9 cellular contexts compared by ENCODE assay signal in genomic region chr4:17664755-17665154, GRCh38. TPM values are rescaled to one million over a fixed set of nuclear protein-coding genes. Genes with fewer than 3 reads are reported as not detected.
DNase-seq lines count a peak whose midpoint lies in the region; ATAC-seq and TF ChIP-seq lines count a peak whose summit lies in the region.
"Had no signal": no experiment of that assay in that cellular context is flagged by ENCODE, and none has a peak within 500 bp of the region (broad histone marks: within the 10 kb centered on the region; RNA-seq: fewer than 3 reads in every experiment).

No MANE protein-coding gene starts in this region.

- peaks cover 7% of the 10 kb centered on the region for H3K4me1 Mint-ChIP-seq in stimulated activated effector memory CD8-positive, alpha-beta T cell treated with anti-CD3 and anti-CD28 coated beads, Interleukin-12 subunit alpha, Interleukin-12 subunit beta, amount 100 ng/mL, for 72 hours
- H3K4me1 Mint-ChIP-seq in HFFc6 (ENCODE audit: low read depth), result no peaks in the 10 kb centered on the region

- no peak overlapping the region for H3K4me3 Mint-ChIP-seq in stimulated activated effector memory CD8-positive, alpha-beta T cell treated with anti-CD3 and anti-CD28 coated beads, Interleukin-12 subunit alpha, Interleukin-12 subunit beta, amount 100 ng/mL, for 72 hours
- H3K4me3 Mint-ChIP-seq in HFFc6, result no peak overlapping the region

- H3K36me3 Mint-ChIP-seq in stimulated activated effector memory CD8-positive, alpha-beta T cell treated with anti-CD3 and anti-CD28 coated beads, Interleukin-12 subunit alpha, Interleukin-12 subunit beta, amount 100 ng/mL, for 72 hours, result no peaks in the 10 kb centered on the region
- H3K36me3 Mint-ChIP-seq in HFFc6 (ENCODE audit: low read depth), result no peaks in the 10 kb centered on the region

- DNase-seq in SIG-M5 treated with dmso at 0.1 percent for 504 hours (lab: John Stamatoyannopoulos, UW; ENCODE audit: unreplicated experiment) (peak; percentile 34), SIG-M5 (lab: John Stamatoyannopoulos, UW) (no peak), NCI-H526 treated with DMSO at 0.1 percent for 48 hours (lab: John Stamatoyannopoulos, UW) (peak; percentile 3), GDM1 (lab: John Stamatoyannopoulos, UW) (no peak), HFFc6 (no peak), HUDEP-2 (lab: John Stamatoyannopoulos, UW; ENCODE audit: unreplicated experiment in 76 of 76) (no peak)
- DNase-seq in stimulated activated effector memory CD8-positive, alpha-beta T cell treated with anti-CD3 and anti-CD28 coated beads, Interleukin-12 subunit alpha, Interleukin-12 subunit beta, amount 100 ng/mL, for 72 hours (ENCODE audit: low spot score in 2 of 2), result no peak

- no peak for TF ChIP-seq CTCF in HFFc6 (IDR thresholded peaks at IDR 0.05)

- peak; percentile 95 for ATAC-seq in HG02938 (IDR thresholded peaks at IDR 0.05; ENCODE audit: unreplicated experiment)
- ATAC-seq in stimulated activated effector memory CD8-positive, alpha-beta T cell treated with anti-CD3 and anti-CD28 coated beads, Interleukin-12 subunit alpha, Interleukin-12 subunit beta, amount 100 ng/mL, for 72 hours, result peak; percentile 77
- ATAC-seq: A549 had no signal

- no peaks in the 10 kb centered on the region for H3K9me3 Mint-ChIP-seq in stimulated activated effector memory CD8-positive, alpha-beta T cell treated with anti-CD3 and anti-CD28 coated beads, Interleukin-12 subunit alpha, Interleukin-12 subunit beta, amount 100 ng/mL, for 72 hours
- no peaks in the 10 kb centered on the region for H3K9me3 Mint-ChIP-seq in HFFc6

- no peak overlapping the region for H3K27ac Mint-ChIP-seq in stimulated activated effector memory CD8-positive, alpha-beta T cell treated with anti-CD3 and anti-CD28 coated beads, Interleukin-12 subunit alpha, Interleukin-12 subunit beta, amount 100 ng/mL, for 72 hours
- H3K27ac Mint-ChIP-seq in HFFc6, result no peak overlapping the region

- peaks cover 7% of the 10 kb centered on the region for H3K27me3 Mint-ChIP-seq in HFFc6 (ENCODE audit: insufficient read depth)

RNA-seq across cellular contexts. Expression of gene MED28, which starts 50.3 kb away (rescaled TPM):
- 10 to 100 TPM; 32.4 to 40.1 (median 36.4) TPM for total RNA-seq in HFFc6 (2021; fragmentation: NEBNext Ultra II Directional; extraction: Animal tissue kit (Norgen Biotek cat#: 25700))

Comparison
In these comparisons a context has a peak if more than half of its experiments do, and no peak if none do; other contexts are left out.
1. DNase-seq: peak in SIG-M5 treated with dmso at 0.1 percent for 504 hours (single experiment) and NCI-H526 treated with DMSO at 0.1 percent for 48 hours (single experiment); none in SIG-M5 (single experiment), stimulated activated effector memory CD8-positive, alpha-beta T cell treated with anti-CD3 and anti-CD28 coated beads, Interleukin-12 subunit alpha, Interleukin-12 subunit beta, amount 100 ng/mL, for 72 hours (0 of 2), GDM1 (single experiment), HFFc6 (single experiment) and HUDEP-2 (0 of 76).